1 cellular context compared by ENCODE assay signal in genomic region chr11:118142809-118143208, GRCh38.
TF ChIP-seq lines count a peak whose summit lies in the region.

No MANE protein-coding gene starts in this region.

TF ChIP-seq in H1, 55 proteins besides CTCF, POLR2A, EP300 and RAD21:
- TF ChIP-seq RXRA (IDR thresholded peaks at IDR 0.05; ENCODE audit: insufficient read depth, low read depth, low read length) (no peak), CEBPB (IDR thresholded peaks at IDR 0.05; ENCODE audit: low read depth, low read length) (0 out of 2 replicates have a peak, but pooled peaks have one; percentile 15), USF2 (IDR thresholded peaks at IDR 0.05; ENCODE audit: low read length) (no peak), CHD2 (IDR thresholded peaks at IDR 0.05; ENCODE audit: low read length) (no peak), GABPA (IDR thresholded peaks at IDR 0.05; ENCODE audit: borderline replicate concordance, insufficient read depth, low read length) (no peak), JUND (IDR thresholded peaks at IDR 0.05; ENCODE audit: low read length) (no peak), CBX8 (IDR thresholded peaks at IDR 0.05; ENCODE audit: borderline replicate concordance, low read depth, low read length) (no peak), EZH2 (IDR thresholded peaks at IDR 0.05; ENCODE audit: low read depth, low read length, severe bottlenecking) (no peak)
